Comparison of ENCODE assay signal across 8 cellular contexts in the genomic region with DNA sequence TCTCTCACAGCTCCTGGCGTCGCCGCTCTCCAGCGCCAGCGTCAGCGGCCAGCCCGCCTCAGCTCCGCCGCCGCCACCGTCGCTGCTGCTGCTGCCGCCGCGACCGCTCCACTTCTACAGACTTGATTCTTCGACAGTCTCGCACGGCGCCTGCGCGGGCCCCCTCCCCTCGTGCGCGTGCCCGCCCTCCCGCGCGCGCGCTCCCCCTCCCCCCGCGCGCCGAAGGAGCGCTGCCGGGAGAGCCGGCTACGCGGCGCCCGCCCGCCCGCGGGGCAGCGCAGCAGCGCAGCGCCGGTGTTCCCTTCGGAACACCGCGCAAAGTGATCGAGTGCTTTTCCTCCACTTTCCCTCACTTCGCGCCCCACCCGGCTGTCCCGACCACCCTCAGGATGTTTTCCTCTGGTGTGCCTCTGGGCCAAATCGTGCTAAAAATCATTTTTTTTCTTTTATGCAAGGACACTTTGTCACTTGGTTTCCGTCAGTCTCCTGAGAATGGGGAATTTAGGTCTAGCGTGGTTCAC. TPM values are rescaled to one million over a fixed set of nuclear protein-coding genes. Genes with fewer than 3 reads are reported as not detected.
A peak's percentile ranks its signal among the peaks of the same experiment; 100 is the strongest.
DNase-seq lines count a peak whose midpoint lies in the region; ATAC-seq and TF ChIP-seq lines count a peak whose summit lies in the region.

IRF2BP2 (minus strand) TSS at position 118 of the 521 bp plus-strand sequence. CDS start 684 bp downstream, outside the sequence.

- POLR2A ChIA-PET in SK-N-SH (lab: Yijun Ruan, JAX), result interaction anchor here (0.7 to 6.2 kb wide), 15 partner anchors 9 to 439 kb away, joined by 3 to 108 read pairs (median 4); no protein-coding TSS in a partner anchor

- H3K4me1 Mint-ChIP-seq in activated naive CD4-positive, alpha-beta T cell treated with anti-CD3 and anti-CD28 coated beads for 36 hours (ENCODE audit: low read depth), result peaks cover 33% of the 10 kb centered on the region

- H3K9me3 ChIP-seq in BLaER1 treated with 17β-estradiol and CSF1 and Interleukin-3, amounts not matched to agents 10 nM and 100 nM (replicated peaks in 1 of 11), result peaks cover 0 to 9% (median 0%) of the 10 kb centered on the region in 11 experiments; a peak in 9 of 22 replicates
- H3K9me3 ChIP-seq in Loucy (ENCODE audit: insufficient read depth, low read depth, low read length), result no peaks in the 10 kb centered on the region
- H3K9me3 ChIP-seq in SK-N-SH, result no peaks in the 10 kb centered on the region
- H3K9me3 ChIP-seq in thymus (ENCODE audit: control insufficient read depth), result no peaks in the 10 kb centered on the region

- peaks cover 52% of the 10 kb centered on the region for H3K79me2 ChIP-seq in Loucy (ENCODE audit: insufficient read depth, low read length)
- peaks cover 42% of the 10 kb centered on the region for H3K79me2 ChIP-seq in SK-N-SH (ENCODE audit: insufficient read depth)

- intact Hi-C loops in activated naive CD4-positive, alpha-beta T cell treated with anti-CD3 and anti-CD28 coated beads for 36 hours (cut with micrococcal nuclease), result loop anchor here (1.0 to 5.0 kb wide), 4 partner anchors 163 to 1257 kb away; partner anchors contain the start of genes B3GALNT2, LYST and TOMM20

- DNase-seq in SK-N-SH, result peak; percentile 93
- DNase-seq in activated naive CD4-positive, alpha-beta T cell treated with anti-CD3 and anti-CD28 coated beads for 36 hours, result peak; percentile 84
- peak; percentile 87 for DNase-seq in globus pallidus (ENCODE audit: low spot score)
- peak in 54 of 56 donors; percentile 44 to 88 (median 74) for DNase-seq in nucleus accumbens (lab: John Stamatoyannopoulos, UW)

- no peak for TF ChIP-seq CTCF in Loucy (conservative IDR thresholded peaks at IDR 0.05; ENCODE audit: low read length)
- TF ChIP-seq CTCF in SK-N-SH (IDR thresholded peaks at IDR 0.05), result no peak

- H3K36me3 Mint-ChIP-seq in activated naive CD4-positive, alpha-beta T cell treated with anti-CD3 and anti-CD28 coated beads for 36 hours (ENCODE audit: low read depth), result peaks cover 31% of the 10 kb centered on the region

- H3K27ac ChIP-seq in BLaER1 treated with 17β-estradiol and CSF1 and Interleukin-3, amounts not matched to agents 10 nM and 100 nM, result peak within 1 kb of the TSS; percentile 96 to 100 (median 99)
- H3K27ac ChIP-seq in SK-N-SH (ENCODE audit: low read depth in 2 of 2, low read length in 1 of 2) (peak within 1 kb of the TSS; percentile 100), thymus (ENCODE audit: low read depth) (peak within 1 kb of the TSS; percentile 100)

- TF ChIP-seq RAD21 in SK-N-SH (IDR thresholded peaks at IDR 0.05; ENCODE audit: low read length), result no peak; the same call in 1 of the 2 replicates

- H3K4me3 Mint-ChIP-seq in activated naive CD4-positive, alpha-beta T cell treated with anti-CD3 and anti-CD28 coated beads for 36 hours, result peak within 1 kb of the TSS; percentile 84

- H3K4me3 ChIP-seq in BLaER1 treated with 17β-estradiol and CSF1 and Interleukin-3, amounts not matched to agents 10 nM and 100 nM, result peak within 1 kb of the TSS; percentile 87 to 99 (median 94)
- peak within 1 kb of the TSS; percentile 88 for H3K4me3 ChIP-seq in Loucy (ENCODE audit: low read length, poor library complexity, severe bottlenecking)
- H3K4me3 ChIP-seq in SK-N-SH (ENCODE audit: low read depth in 2 of 2, low read length in 1 of 2), result peak within 1 kb of the TSS; percentile 71 to 83
- H3K4me3 ChIP-seq in thymus (ENCODE audit: low read length), result peak within 1 kb of the TSS; percentile 88

- H3K9me3 Mint-ChIP-seq in activated naive CD4-positive, alpha-beta T cell treated with anti-CD3 and anti-CD28 coated beads for 36 hours, result no peaks in the 10 kb centered on the region

- H3F3A ChIP-seq in Loucy (ENCODE audit: low read depth) (peaks cover 12% of the 10 kb centered on the region), SK-N-SH (replicated peaks; ENCODE audit: insufficient read depth) (peaks cover 54% of the 10 kb centered on the region)

- peak; percentile 14 for ATAC-seq in GM21360 (IDR thresholded peaks at IDR 0.05; ENCODE audit: unreplicated experiment)

- CTCF ChIA-PET in SK-N-SH (lab: Yijun Ruan, JAX), result interaction anchor here (1.0 to 4.6 kb wide), 9 partner anchors 9 to 473 kb away, joined by 3 to 25 read pairs (median 5); no protein-coding TSS in a partner anchor
- CTCF ChIA-PET in activated naive CD4-positive, alpha-beta T cell treated with anti-CD3 and anti-CD28 coated beads for 36 hours (lab: Charles Lee), result no interaction called here

- H3K9me2 ChIP-seq in Loucy (replicated peaks; ENCODE audit: low read depth, low read length) (no peaks in the 10 kb centered on the region), SK-N-SH (no peaks in the 10 kb centered on the region)

- H3K27ac Mint-ChIP-seq in activated naive CD4-positive, alpha-beta T cell treated with anti-CD3 and anti-CD28 coated beads for 36 hours, result peak within 1 kb of the TSS; percentile 96

- peaks cover 38 to 41% (median 40%) of the 10 kb centered on the region in 11 experiments for H3K36me3 ChIP-seq in BLaER1 treated with 17β-estradiol and CSF1 and Interleukin-3, amounts not matched to agents 10 nM and 100 nM
- peaks cover 20% of the 10 kb centered on the region for H3K36me3 ChIP-seq in Loucy (ENCODE audit: insufficient read depth, low read length)
- H3K36me3 ChIP-seq in SK-N-SH (replicated peaks in 1 of 2; ENCODE audit: control insufficient read depth in 1 of 2, insufficient read depth in 2 of 2, low read length in 1 of 2), result peaks cover 27 to 33% of the 10 kb centered on the region in 2 experiments
- peaks cover 5% of the 10 kb centered on the region for H3K36me3 ChIP-seq in thymus (ENCODE audit: control insufficient read depth, insufficient read depth)

- no peaks in the 10 kb centered on the region for H3K27me3 Mint-ChIP-seq in activated naive CD4-positive, alpha-beta T cell treated with anti-CD3 and anti-CD28 coated beads for 36 hours (ENCODE audit: low read depth)

- TF ChIP-seq EP300 in SK-N-SH (IDR thresholded peaks at IDR 0.05; ENCODE audit: borderline replicate concordance in 1 of 2, low read depth in 1 of 2, low read length in 1 of 2), result peak; percentile 21 to 52; a peak in 1 of 4 replicates

- peak within 1 kb of the TSS; percentile 90 to 99 (median 97) for H3K4me2 ChIP-seq in BLaER1 treated with 17β-estradiol and CSF1 and Interleukin-3, amounts not matched to agents 10 nM and 100 nM
- peak within 1 kb of the TSS; percentile 97 for H3K4me2 ChIP-seq in Loucy (ENCODE audit: low read depth, low read length, poor library complexity, severe bottlenecking)
- H3K4me2 ChIP-seq in SK-N-SH, result peak within 1 kb of the TSS; percentile 91

- H4K20me1 ChIP-seq in BLaER1 treated with 17β-estradiol and CSF1 and Interleukin-3, amounts not matched to agents 10 nM and 100 nM, result peaks cover 0 to 39% (median 20%) of the 10 kb centered on the region in 11 experiments; a peak in 15 of 22 replicates
- H4K20me1 ChIP-seq in Loucy (ENCODE audit: insufficient read depth, low read length, poor library complexity, severe bottlenecking) (peaks cover 34% of the 10 kb centered on the region), SK-N-SH (ENCODE audit: insufficient read depth) (peaks cover 12% of the 10 kb centered on the region)

- H3K4me1 ChIP-seq in BLaER1 treated with 17β-estradiol and CSF1 and Interleukin-3, amounts not matched to agents 10 nM and 100 nM, result peaks cover 33 to 36% (median 34%) of the 10 kb centered on the region in 10 experiments
- H3K4me1 ChIP-seq in Loucy (ENCODE audit: insufficient read depth, low read length, poor library complexity, severe bottlenecking), result peaks cover 51% of the 10 kb centered on the region
- H3K4me1 ChIP-seq in SK-N-SH (ENCODE audit: control insufficient read depth in 1 of 2, insufficient read depth in 2 of 2, low read depth in 1 of 2, low read length in 1 of 2), result peaks cover 34 to 46% of the 10 kb centered on the region in 2 experiments
- peaks cover 34% of the 10 kb centered on the region for H3K4me1 ChIP-seq in thymus (ENCODE audit: control insufficient read depth, insufficient read depth, low read length)

- no peaks in the 10 kb centered on the region for H3K27me3 ChIP-seq in BLaER1 treated with 17β-estradiol and CSF1 and Interleukin-3, amounts not matched to agents 10 nM and 100 nM
- peaks cover 14% of the 10 kb centered on the region for H3K27me3 ChIP-seq in Loucy (ENCODE audit: insufficient read depth, low read length, poor library complexity, severe bottlenecking)
- no peaks in the 10 kb centered on the region for H3K27me3 ChIP-seq in SK-N-SH (ENCODE audit: insufficient read depth)
- H3K27me3 ChIP-seq in thymus (ENCODE audit: control insufficient read depth, insufficient read depth), result no peaks in the 10 kb centered on the region

- 2% methylated on average over 15 of the region's 60 CpGs for WGBS in SK-N-SH (ENCODE audit: low lambda C conversion rate)
- WGBS in thymus, result under 1% methylated on average over 60 of the region's 60 CpGs

- H3K9ac ChIP-seq in BLaER1 treated with 17β-estradiol and CSF1 and Interleukin-3, amounts not matched to agents 10 nM and 100 nM, result peak within 1 kb of the TSS; percentile 98 to 100 (median 100)
- peak within 1 kb of the TSS; percentile 98 for H3K9ac ChIP-seq in Loucy (ENCODE audit: low read depth, low read length, poor library complexity, severe bottlenecking)
- peak within 1 kb of the TSS; percentile 99 for H3K9ac ChIP-seq in SK-N-SH

- H2AFZ ChIP-seq in Loucy (ENCODE audit: low read length) (no peak within 1 kb of the TSS), SK-N-SH (ENCODE audit: low read depth) (0 out of 2 replicates have a peak within 1 kb of the TSS, but pooled peaks have one; percentile 27)

TF ChIP-seq in SK-N-SH, 30 proteins besides CTCF, POLR2A, EP300 and RAD21 (continues in another document):
- TF ChIP-seq ELF1 (IDR thresholded peaks at IDR 0.05), result no peak
- no peak for TF ChIP-seq FOXM1 (IDR thresholded peaks at IDR 0.05; ENCODE audit: low read depth)
- TF ChIP-seq SMC3 (IDR thresholded peaks at IDR 0.05; ENCODE audit: low read depth, low read length), result peak; percentile 30
- peak; percentile 74 for TF ChIP-seq POLR2AphosphoS5 (IDR thresholded peaks at IDR 0.05; ENCODE audit: low read depth, low read length)
- TF ChIP-seq JUND (IDR thresholded peaks at IDR 0.05), result no peak
- peak; percentile 84 for TF ChIP-seq NRF1 (IDR thresholded peaks at IDR 0.05; ENCODE audit: low read depth, low read length)
- TF ChIP-seq SIN3A (IDR thresholded peaks at IDR 0.05; ENCODE audit: borderline replicate concordance, low read depth, low read length), result no peak
- peak; percentile 2; the same call in 1 of the 2 replicates for TF ChIP-seq MXI1 (IDR thresholded peaks at IDR 0.05; ENCODE audit: low read depth, low read length)
- no peak for TF ChIP-seq RFX5 (IDR thresholded peaks at IDR 0.05; ENCODE audit: low read length)
- TF ChIP-seq FOSL2 (IDR thresholded peaks at IDR 0.05; ENCODE audit: borderline replicate concordance, low read depth), result no peak
- TF ChIP-seq RXRA (IDR thresholded peaks at IDR 0.05; ENCODE audit: borderline replicate concordance, low read depth), result no peak; the same call in 1 of the 2 replicates

RNA-seq across cellular contexts. Expression of gene IRF2BP2, which starts in this region (rescaled TPM):
- polyA plus RNA-seq in SK-N-SH (2012; rRNA removed) (40.3 and 73.9 TPM in 2 replicates), thymus (60.3 TPM)
- polyA plus RNA-seq in SK-N-SH (2012; cell fraction: cytosol; rRNA removed), result 28.1 and 46.6 TPM in 2 replicates
- polyA plus RNA-seq in SK-N-SH (2012; cell fraction: nucleus; rRNA removed), result 73.9 and 167 TPM in 2 replicates
- total RNA-seq in activated naive CD4-positive, alpha-beta T cell treated with anti-CD3 and anti-CD28 coated beads for 36 hours, result 100 to 1,000 TPM in 1 of 2 experiments, 10 to 100 TPM in 1; 99.6 to 107 TPM

Comparison
In these comparisons a context has a peak if more than half of its experiments do, and no peak if none do; other contexts are left out.
1. Peak in every context shown above with its lines: DNase-seq, ATAC-seq, H3K4me3 ChIP-seq and H3K27ac ChIP-seq.